In genomic region chr16:22181426-22181825, GRCh38 we compare ENCODE assay signal across 30 cellular contexts. TPM values are rescaled to one million over a fixed set of nuclear protein-coding genes. Genes with fewer than 3 reads are reported as not detected.
"Had no signal": no experiment of that assay in that cellular context is flagged by ENCODE, and none has a peak within 500 bp of the region (broad histone marks: within the 10 kb centered on the region; RNA-seq: fewer than 3 reads in every experiment).

No MANE protein-coding gene starts in this region.

- DNase-seq: stimulated activated CD4-positive, alpha-beta T cell treated with anti-CD3 and anti-CD28 coated beads, Interleukin-2, amount 100 ng/mL, for 48 hours; stimulated activated CD4-positive, alpha-beta T cell treated with anti-CD3 and anti-CD28 coated beads, Interleukin-4, amount 100 ng/mL, for 1 hour; stimulated activated CD4-positive, alpha-beta T cell treated with anti-CD3 and anti-CD28 coated beads, Interleukin-4, amount 100 ng/mL, for 24 hours; stimulated activated CD4-positive, alpha-beta T cell treated with anti-CD3 and anti-CD28 coated beads, Interleukin-4, amount 100 ng/mL, for 4 hours; stimulated activated CD8-positive, alpha-beta memory T cell treated with anti-CD3 and anti-CD28 coated beads, Interleukin-4, amount 100 ng/mL, for 48 hours; stimulated activated naive B cell treated with anti-CD40 and anti-IgM and Interleukin-4, amounts not matched to agents 10 μg/mL and 1 μg/mL and 100 μg/mL, for 72 hours; stimulated activated naive CD4-positive, alpha-beta T cell; stimulated activated naive CD4-positive, alpha-beta T cell treated with Interleukin-2 at 50 U/mL for 16 hours; stimulated activated naive CD8-positive, alpha-beta T cell treated with anti-CD3 and anti-CD28 coated beads, Interleukin-15, amount 100 ng/mL, for 72 hours; stimulated activated naive CD8-positive, alpha-beta T cell treated with anti-CD3 and anti-CD28 coated beads, Interleukin-15, Interleukin-2, amounts not matched to agents 100 U/mL and 50 U/mL, for 24 hours; stomach; substantia nigra; testis; thyroid gland; tibial artery; transverse colon; trophoblast cell; upper lobe of right lung; uterus had no signal

- H3K27me3 ChIP-seq: stomach, suprapubic skin, testis, thyroid gland, tibial artery, tibial nerve, transverse colon, upper lobe of left lung, upper lobe of right lung, uterus, vagina had no signal

- H3K4me1 ChIP-seq: stomach, suprapubic skin, testis, thyroid gland, tibial artery, tibial nerve, transverse colon, upper lobe of left lung, upper lobe of right lung, uterus, vagina had no signal

- FAIRE-seq: urothelium cell line had no signal

- H3K9me3 ChIP-seq: stomach, suprapubic skin, testis, thoracic aorta, thyroid gland, tibial artery, tibial nerve, transverse colon, upper lobe of left lung, upper lobe of right lung, uterus, vagina had no signal

- H3K4me3 ChIP-seq: stomach, suprapubic skin, testis, thoracic aorta, thyroid gland, tibial artery, tibial nerve, transverse colon, upper lobe of left lung, upper lobe of right lung, uterus, vagina had no signal

- H3K36me3 Mint-ChIP-seq: stimulated activated effector memory CD8-positive, alpha-beta T cell treated with anti-CD3 and anti-CD28 coated beads, Interleukin-12 subunit alpha, Interleukin-12 subunit beta, amount 100 ng/mL, for 72 hours; type B pancreatic cell had no signal

- H3K27me3 Mint-ChIP-seq: stimulated activated memory B cell treated with anti-CD40 and anti-IgM and Interleukin-4, amounts not matched to agents 10 μg/mL and 1 μg/mL and 100 μg/mL, for 72 hours; stimulated activated naive B cell treated with anti-CD40 and anti-IgM and Interleukin-4, amounts not matched to agents 10 μg/mL and 1 μg/mL and 100 μg/mL, for 72 hours; stimulated activated naive CD8-positive, alpha-beta T cell treated with anti-CD3 and anti-CD28 coated beads, Interleukin-15, amount 100 ng/mL, for 72 hours; stimulated activated naive CD8-positive, alpha-beta T cell treated with anti-CD3 and anti-CD28 coated beads, Interleukin-15, Interleukin-2, amounts not matched to agents 100 ng/mL and 50 ng/mL, for 24 hours had no signal

- H3K9me3 Mint-ChIP-seq: stimulated activated effector memory CD8-positive, alpha-beta T cell treated with anti-CD3 and anti-CD28 coated beads, Interleukin-12 subunit alpha, Interleukin-12 subunit beta, amount 100 ng/mL, for 72 hours; stimulated activated memory B cell treated with anti-CD40 and anti-IgM and Interleukin-4, amounts not matched to agents 10 μg/mL and 1 μg/mL and 100 μg/mL, for 72 hours; stimulated activated naive B cell treated with anti-CD40 and anti-IgM and Interleukin-4, amounts not matched to agents 10 μg/mL and 1 μg/mL and 100 μg/mL, for 72 hours; stimulated activated naive CD8-positive, alpha-beta T cell treated with anti-CD3 and anti-CD28 coated beads, Interleukin-15, amount 100 ng/mL, for 72 hours; stimulated activated naive CD8-positive, alpha-beta T cell treated with anti-CD3 and anti-CD28 coated beads, Interleukin-15, Interleukin-2, amounts not matched to agents 100 ng/mL and 50 ng/mL, for 24 hours; type B pancreatic cell had no signal

- H3K36me3 ChIP-seq: stomach, suprapubic skin, thoracic aorta, thyroid gland, tibial artery, tibial nerve, transverse colon, upper lobe of left lung, upper lobe of right lung, uterus, vagina had no signal

- H3K27ac ChIP-seq: stomach, suprapubic skin, testis, thoracic aorta, thyroid gland, tibial artery, tibial nerve, transverse colon, upper lobe of left lung, upper lobe of right lung, uterus, vagina had no signal

- H3K27ac Mint-ChIP-seq: stimulated activated effector memory CD8-positive, alpha-beta T cell treated with anti-CD3 and anti-CD28 coated beads, Interleukin-12 subunit alpha, Interleukin-12 subunit beta, amount 100 ng/mL, for 72 hours; stimulated activated memory B cell treated with anti-CD40 and anti-IgM and Interleukin-4, amounts not matched to agents 10 μg/mL and 1 μg/mL and 100 μg/mL, for 72 hours; stimulated activated naive B cell treated with anti-CD40 and anti-IgM and Interleukin-4, amounts not matched to agents 10 μg/mL and 1 μg/mL and 100 μg/mL, for 72 hours; stimulated activated naive CD8-positive, alpha-beta T cell treated with anti-CD3 and anti-CD28 coated beads, Interleukin-15, Interleukin-2, amounts not matched to agents 100 ng/mL and 50 ng/mL, for 24 hours; type B pancreatic cell had no signal

- H3K4me3 Mint-ChIP-seq: stimulated activated effector memory CD8-positive, alpha-beta T cell treated with anti-CD3 and anti-CD28 coated beads, Interleukin-12 subunit alpha, Interleukin-12 subunit beta, amount 100 ng/mL, for 72 hours; stimulated activated memory B cell treated with anti-CD40 and anti-IgM and Interleukin-4, amounts not matched to agents 10 μg/mL and 1 μg/mL and 100 μg/mL, for 72 hours; stimulated activated naive B cell treated with anti-CD40 and anti-IgM and Interleukin-4, amounts not matched to agents 10 μg/mL and 1 μg/mL and 100 μg/mL, for 72 hours; stimulated activated naive CD8-positive, alpha-beta T cell treated with anti-CD3 and anti-CD28 coated beads, Interleukin-15, amount 100 ng/mL, for 72 hours; stimulated activated naive CD8-positive, alpha-beta T cell treated with anti-CD3 and anti-CD28 coated beads, Interleukin-15, Interleukin-2, amounts not matched to agents 100 ng/mL and 50 ng/mL, for 24 hours; type B pancreatic cell had no signal

- H3K4me1 Mint-ChIP-seq: stimulated activated effector memory CD8-positive, alpha-beta T cell treated with anti-CD3 and anti-CD28 coated beads, Interleukin-12 subunit alpha, Interleukin-12 subunit beta, amount 100 ng/mL, for 72 hours; stimulated activated naive B cell treated with anti-CD40 and anti-IgM and Interleukin-4, amounts not matched to agents 10 μg/mL and 1 μg/mL and 100 μg/mL, for 72 hours; stimulated activated naive CD8-positive, alpha-beta T cell treated with anti-CD3 and anti-CD28 coated beads, Interleukin-15, amount 100 ng/mL, for 72 hours had no signal

RNA-seq across cellular contexts. Expression of gene SDR42E2, which starts 19.1 kb away (rescaled TPM):
- polyA plus RNA-seq: stomach, urinary bladder had no signal
